ENCODE assay signal across 9 cellular contexts in genomic region chr1:67532452-67533216, GRCh38.
A peak's percentile ranks its signal among the peaks of the same experiment; 100 is the strongest.
DNase-seq lines count a peak whose midpoint lies in the region; ATAC-seq and TF ChIP-seq lines count a peak whose summit lies in the region.
"Had no signal": no experiment of that assay in that cellular context is flagged by ENCODE, and none has a peak within 500 bp of the region (broad histone marks: within the 10 kb centered on the region; RNA-seq: fewer than 3 reads in every experiment).

No MANE protein-coding gene starts in this region.

- H3K9me2 ChIP-seq in DOHH2 (replicated peaks; ENCODE audit: control insufficient read depth, low read length): no peaks in the 10 kb centered on the region

- peak; percentile 65 for DNase-seq in LNCaP clone FGC (ENCODE audit: low read depth)
- DNase-seq in Panc1 (ENCODE audit: low read depth, low spot score): peak; percentile 80
- peak in 6 of 10 donors; percentile 15 to 41 (median 36) for DNase-seq in dorsolateral prefrontal cortex
- DNase-seq in lung (ENCODE audit: low spot score): peak; percentile 38
- no peak for DNase-seq in vagina (ENCODE audit: extremely low spot score in 2 of 2)
- DNase-seq: activated T-cell treated with anti-CD3 and anti-CD28 coated beads, Interleukin-2, amount 50 U/mL, for 4 hours had no signal

- H3F3A ChIP-seq in DOHH2 (ENCODE audit: control insufficient read depth, insufficient read depth): no peaks in the 10 kb centered on the region

- no TSS peak for BruUV-seq in Panc1 (replicated peaks; lab: Mats Ljungman, UMichigan)

- H3K4me1 ChIP-seq in DOHH2 (ENCODE audit: control insufficient read depth, low read length) (no peaks in the 10 kb centered on the region), Panc1 (ENCODE audit: control insufficient read depth, insufficient read depth, low read length) (peaks cover 18% of the 10 kb centered on the region), lung (ENCODE audit: control insufficient read depth in 2 of 2, insufficient read depth in 2 of 2, low read length in 2 of 2) (peaks cover 0 to 1% of the 10 kb centered on the region in 2 donors), vagina (peaks cover 6% of the 10 kb centered on the region)

- CTCF ChIA-PET in Panc1 (lab: Charles Lee): interaction anchor here (0.5 to 2.5 kb wide), 6 partner anchors 29 to 326 kb away, joined by 3 to 25 read pairs (median 4); no protein-coding TSS in a partner anchor

- H3K4me3 ChIP-seq in DOHH2 (ENCODE audit: low read length) (no peak overlapping the region), LNCaP clone FGC (ENCODE audit: low read depth, low read length) (no peak overlapping the region), Panc1 (ENCODE audit: low read depth in 2 of 2, low read length in 2 of 2) (no peak overlapping the region), dorsolateral prefrontal cortex (no peak overlapping the region), lung (no peak overlapping the region), vagina (no peak overlapping the region)

- TF ChIP-seq CTCF in DOHH2 (IDR thresholded peaks at IDR 0.05; ENCODE audit: low read depth, low read length, poor library complexity, severe bottlenecking) (peak; percentile 74), LNCaP clone FGC (IDR thresholded peaks at IDR 0.05; ENCODE audit: control insufficient read depth, extremely low read depth, insufficient read depth) (peak; percentile 73), Panc1 (IDR thresholded peaks at IDR 0.05) (peak; percentile 79), dorsolateral prefrontal cortex (IDR thresholded peaks at IDR 0.05 in 54 of 56, conservative IDR thresholded peaks at IDR 0.05 in 2 of 56; ENCODE audit: low read depth in 1 of 56, partially characterized antibody in 56 of 56) (peak; percentile 73 to 92 (median 84)), lung (IDR thresholded peaks at IDR 0.05; ENCODE audit: control extremely low read depth, extremely low read depth) (peak; percentile 53), vagina (IDR thresholded peaks at IDR 0.05) (peak in 2 of 3 experiments; percentile 61 to 81)

- H3K36me3 ChIP-seq in DOHH2 (ENCODE audit: control insufficient read depth, low read length) (no peaks in the 10 kb centered on the region), Panc1 (ENCODE audit: control insufficient read depth, insufficient read depth, low read length) (no peaks in the 10 kb centered on the region), lung (ENCODE audit: control insufficient read depth in 2 of 2, insufficient read depth in 2 of 2, low read length in 2 of 2) (no peaks in the 10 kb centered on the region), vagina (no peaks in the 10 kb centered on the region)

- in situ Hi-C loops in Panc1 (cut with HindIII; ENCODE audit: low pct_unique_long_range_greater_than_20kb, low sequenced_read_pairs): loop anchor here (25.0 kb wide), 1 partner anchor 130 kb away; no protein-coding TSS in a partner anchor

- no peaks in the 10 kb centered on the region for H4K20me1 ChIP-seq in DOHH2 (ENCODE audit: control insufficient read depth, insufficient read depth, low read depth, low read length)

- ATAC-seq in GM21529 (IDR thresholded peaks at IDR 0.05; ENCODE audit: unreplicated experiment): peak; percentile 75
- peak; percentile 88 for ATAC-seq in Panc1
- ATAC-seq in lung (ENCODE audit: insufficient read depth, low FRiP score): peak; percentile 61
- ATAC-seq in HG03521 (IDR thresholded peaks at IDR 0.05; ENCODE audit: unreplicated experiment): no peak

- intact Hi-C loops in Panc1 (cut with micrococcal nuclease; ENCODE audit: unreplicated experiment): loop anchor here (1.0 to 10.0 kb wide), 2 partner anchors 152 to 228 kb away; partner anchors contain the start of gene GADD45A
- intact Hi-C loops in dorsolateral prefrontal cortex (cut with DNase I): loop anchor here (1.0 to 10.0 kb wide), 4 partner anchors 228 to 582 kb away; no protein-coding TSS in a partner anchor
- intact Hi-C loops in vagina (cut with DNase I): loop anchor here (10.0 kb wide), 1 partner anchor 572 kb away; no protein-coding TSS in a partner anchor

- H3K9me3 ChIP-seq in DOHH2 (ENCODE audit: control insufficient read depth, insufficient read depth, low read length) (no peaks in the 10 kb centered on the region), Panc1 (ENCODE audit: control insufficient read depth, insufficient read depth, low read depth, low read length) (no peaks in the 10 kb centered on the region), lung (ENCODE audit: control insufficient read depth in 2 of 2, insufficient read depth in 1 of 2, low read length in 1 of 2) (no peaks in the 10 kb centered on the region), vagina (no peaks in the 10 kb centered on the region)

- H3K4me2 ChIP-seq in DOHH2 (ENCODE audit: low read length): no peak overlapping the region

- H3K27ac ChIP-seq in DOHH2 (ENCODE audit: low read depth, low read length): no peak overlapping the region
- peak overlapping the region; percentile 60 for H3K27ac ChIP-seq in Panc1 (ENCODE audit: low read length)
- H3K27ac ChIP-seq in dorsolateral prefrontal cortex: no peak overlapping the region
- no peak overlapping the region for H3K27ac ChIP-seq in lung (ENCODE audit: low read depth in 1 of 2, low read length in 1 of 2)
- H3K27ac ChIP-seq in vagina: no peak overlapping the region

- TF ChIP-seq POLR2A in vagina (IDR thresholded peaks at IDR 0.05): no peak

- no peaks in the 10 kb centered on the region for H3K79me2 ChIP-seq in DOHH2 (ENCODE audit: control insufficient read depth, low read length)

- POLR2A ChIA-PET in Panc1 (lab: Charles Lee): interaction anchor here (0.6 kb wide), 1 partner anchor 159 kb away, joined by 7 read pairs; no protein-coding TSS in a partner anchor

- no peaks in the 10 kb centered on the region for H3K27me3 ChIP-seq in DOHH2 (ENCODE audit: control insufficient read depth, low read length)
- H3K27me3 ChIP-seq in Panc1 (ENCODE audit: control insufficient read depth, insufficient read depth, low read length): no peaks in the 10 kb centered on the region
- H3K27me3 ChIP-seq in dorsolateral prefrontal cortex: no peaks in the 10 kb centered on the region
- no peaks in the 10 kb centered on the region for H3K27me3 ChIP-seq in lung (ENCODE audit: control insufficient read depth, insufficient read depth)
- H3K27me3 ChIP-seq in vagina: no peaks in the 10 kb centered on the region

- WGBS in lung, 2 donors: 67 to 88% methylated on average over 7 of the region's 7 CpGs

Comparison
In these comparisons a context has a peak if more than half of its experiments do, and no peak if none do; other contexts are left out.
1. DNase-seq: peak in LNCaP clone FGC (single experiment), Panc1 (single experiment), dorsolateral prefrontal cortex (6 of 10) and lung (single experiment); none in vagina (0 of 2).
2. Peak in every context shown above with its lines, with median percentiles within 50 percentile points of each other: CTCF ChIP-seq.